In the genomic region with DNA sequence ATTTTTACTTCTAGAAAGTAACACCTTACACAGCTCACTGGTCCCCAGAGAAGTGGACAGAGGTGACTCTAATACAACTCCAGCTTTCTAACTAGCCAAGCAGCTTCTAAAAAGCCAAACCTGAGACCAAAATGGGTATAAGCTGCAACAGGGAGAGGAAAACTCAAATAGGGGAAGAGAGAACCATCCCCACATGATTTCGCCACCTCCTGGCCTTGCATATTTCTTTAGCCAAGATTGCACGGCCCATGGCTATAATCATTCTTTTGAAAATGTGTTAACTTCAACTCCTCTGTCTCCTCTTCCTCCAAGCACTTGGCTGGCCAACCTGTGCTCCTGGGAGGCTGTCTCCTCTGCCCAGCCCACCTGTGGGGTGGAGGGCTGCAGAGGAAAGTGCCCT, we compare ENCODE assay signal across 16 cellular contexts. TPM values are rescaled to one million over a fixed set of nuclear protein-coding genes. Genes with fewer than 3 reads are reported as not detected.
"Had no signal": no experiment of that assay in that cellular context is flagged by ENCODE, and none has a peak within 500 bp of the region (broad histone marks: within the 10 kb centered on the region; RNA-seq: fewer than 3 reads in every experiment).

No MANE protein-coding gene starts in this region.

- H3K36me3 ChIP-seq: adrenal gland, esophagus squamous epithelium, heart right ventricle, stomach had no signal

- H3K4me2 ChIP-seq: smooth muscle cell had no signal

- H3K9me3 ChIP-seq: adrenal gland, esophagus squamous epithelium, heart right ventricle, stomach had no signal

- H3K27ac ChIP-seq: adrenal gland, esophagus squamous epithelium, heart right ventricle, stomach had no signal

- ATAC-seq: activated naive CD4-positive, alpha-beta T cell treated with anti-CD3 and anti-CD28 coated beads, Interleukin-2, amount 50 U/mL, for 72 hours; heart right ventricle; left ventricle myocardium superior; sciatic nerve had no signal

- DNase-seq: activated CD4-positive, alpha-beta T cell treated with anti-CD3 and anti-CD28 coated beads, Interleukin-2, amount 50 U/mL, for 4 hours; activated gamma-delta T cell; effector memory CD4-positive, alpha-beta T cell; esophagus squamous epithelium; heart right ventricle; immature natural killer cell; kidney glomerular epithelial cell; left ventricle myocardium superior; stimulated activated CD4-positive, alpha-beta T cell treated with anti-CD3 and anti-CD28 coated beads, Interleukin-4, amount 100 ng/mL, for 1 hour; stomach; trophoblast cell had no signal

- H3K27me3 ChIP-seq: adrenal gland had no signal

- H3K4me3 ChIP-seq: adrenal gland, esophagus squamous epithelium, heart right ventricle, smooth muscle cell, stomach had no signal

RNA-seq across cellular contexts. Expression of a gene that starts 36.1 kb away (rescaled TPM):
- total RNA-seq: neural crest cell had no signal
- polyA plus RNA-seq: immature natural killer cell had no signal
